ENCODE assay signal across 21 cellular contexts in the genomic region with DNA sequence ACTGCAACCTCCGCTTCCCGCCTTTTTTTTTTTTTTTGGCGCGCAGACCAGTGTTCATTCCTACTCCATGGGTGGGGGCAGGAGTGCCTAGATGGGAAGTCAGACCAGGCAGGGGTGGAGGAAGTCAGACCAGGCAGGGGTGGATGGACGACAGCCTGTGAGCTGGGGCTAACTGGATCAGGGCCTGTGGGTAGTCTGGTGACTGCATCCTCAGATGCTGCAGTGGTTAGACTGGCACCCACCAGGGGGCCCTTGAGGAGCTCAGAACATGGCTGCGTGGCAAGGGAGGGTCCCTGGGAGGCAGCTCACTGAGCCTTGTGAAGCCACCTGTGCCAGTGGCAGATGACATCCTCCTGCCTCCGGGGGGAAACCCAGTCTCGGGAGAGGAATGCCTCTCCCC. TPM values are rescaled to one million over a fixed set of nuclear protein-coding genes. Genes with fewer than 3 reads are reported as not detected.
DNase-seq lines count a peak whose midpoint lies in the region; ATAC-seq, FAIRE-seq and TF ChIP-seq lines count a peak whose summit lies in the region.
"Had no signal": no experiment of that assay in that cellular context is flagged by ENCODE, and none has a peak within 500 bp of the region (broad histone marks: within the 10 kb centered on the region; RNA-seq: fewer than 3 reads in every experiment).

No MANE protein-coding gene starts in this region.

- intact Hi-C loops in HepG2 (cut with micrococcal nuclease; ENCODE audit: unreplicated experiment), result no loop called here

- no peaks in the 10 kb centered on the region for H3K4me1 ChIP-seq in DND-41 (ENCODE audit: insufficient read depth, low read length)
- H3K4me1 ChIP-seq in GM23338 (ENCODE audit: insufficient read depth), result peaks cover 5% of the 10 kb centered on the region; the same call in 1 of the 2 replicates
- H3K4me1 ChIP-seq in RWPE2 (ENCODE audit: insufficient read depth, poor library complexity, severe bottlenecking), result peaks cover 9% of the 10 kb centered on the region
- no peaks in the 10 kb centered on the region for H3K4me1 ChIP-seq in HepG2 (ENCODE audit: insufficient read depth, low read length)
- H3K4me1 ChIP-seq in small intestine (ENCODE audit: control insufficient read depth in 2 of 2, insufficient read depth in 1 of 2, low read depth in 1 of 2, low read length in 1 of 2), result no peaks in the 10 kb centered on the region
- H3K4me1 ChIP-seq: Peyer's patch, spleen, tibial artery had no signal

- TF ChIP-seq POLR2A in HepG2 (IDR thresholded peaks at IDR 0.05; ENCODE audit: insufficient read depth in 1 of 2, low read depth in 2 of 2, low read length in 2 of 2), result no peak

- POLR2A ChIA-PET in HepG2 (lab: Yijun Ruan, JAX), result no interaction called here

- H3K4me2 ChIP-seq in DND-41 (ENCODE audit: insufficient read depth, low read length) (no peak overlapping the region), GM23338 (no peak overlapping the region), HepG2 (ENCODE audit: low read depth, low read length) (no peak overlapping the region)

- CTCF ChIA-PET in HepG2 (lab: Yijun Ruan, JAX; ENCODE audit: low intra/inter-chr PET ratio, low total read pairs), result no interaction called here

- no TSS peak for BruUV-seq in HepG2 (replicated peaks; lab: Mats Ljungman, UMichigan)

- H2AFZ ChIP-seq in DND-41 (ENCODE audit: low read depth, low read length) (no peak overlapping the region), GM23338 (no peak overlapping the region), HepG2 (ENCODE audit: low read length) (no peak overlapping the region)

- H3K79me2 ChIP-seq in DND-41 (ENCODE audit: insufficient read depth, low read length), result no peaks in the 10 kb centered on the region
- H3K79me2 ChIP-seq in GM23338 (replicated peaks; ENCODE audit: insufficient read depth), result no peaks in the 10 kb centered on the region
- H3K79me2 ChIP-seq in HepG2 (ENCODE audit: insufficient read depth, low read length), result no peaks in the 10 kb centered on the region

- peaks cover 11% of the 10 kb centered on the region for H3K4me1 Mint-ChIP-seq in GM23338
- H3K4me1 Mint-ChIP-seq: immature natural killer cell, natural killer cell had no signal

- peaks cover 5% of the 10 kb centered on the region for H3K27me3 Mint-ChIP-seq in GM23338 (ENCODE audit: insufficient read depth, low read depth, poor library complexity)
- H3K27me3 Mint-ChIP-seq: activated naive CD8-positive, alpha-beta T cell; brain had no signal

- 100% methylated on average over 4 of the region's 8 CpGs for WGBS in HepG2 (ENCODE audit: low lambda C conversion rate)
- WGBS in small intestine, 3 donors, result 83 to 87% (median 85%) methylated on average over 6 to 8 of the region's 8 CpGs

- no peak overlapping the region for H3K4me3 Mint-ChIP-seq in GM23338
- H3K4me3 Mint-ChIP-seq: activated naive CD8-positive, alpha-beta T cell; brain; HFFc6; immature natural killer cell; natural killer cell had no signal

- H3K36me3 ChIP-seq in DND-41 (ENCODE audit: insufficient read depth, low read length) (peaks cover 21% of the 10 kb centered on the region), GM23338 (ENCODE audit: insufficient read depth) (no peaks in the 10 kb centered on the region), RWPE2 (ENCODE audit: low read depth) (peaks cover 3% of the 10 kb centered on the region; the same call in 1 of the 2 replicates), HepG2 (replicated peaks in 1 of 2; ENCODE audit: control insufficient read depth in 1 of 2, insufficient read depth in 2 of 2, low read length in 2 of 2) (peaks cover 0 to 7% of the 10 kb centered on the region in 2 experiments; a peak in 2 of 5 replicates), small intestine (ENCODE audit: control insufficient read depth in 2 of 2, insufficient read depth in 2 of 2, low read length in 2 of 2) (peaks cover 9 to 10% of the 10 kb centered on the region in 2 donors)

- H3K27ac ChIP-seq in DND-41 (ENCODE audit: low read length) (no peak overlapping the region), GM23338 (ENCODE audit: low read depth) (no peak overlapping the region), RWPE2 (ENCODE audit: poor library complexity, severe bottlenecking) (peak overlapping the region; percentile 58), HepG2 (ENCODE audit: extremely low read length, insufficient read depth, low read length) (no peak overlapping the region), small intestine (ENCODE audit: low read depth in 1 of 2, low read length in 1 of 2) (no peak overlapping the region)
- H3K27ac ChIP-seq: esophagus muscularis mucosa, Peyer's patch, spleen, tibial artery had no signal

- TF ChIP-seq RAD21 in HepG2 (CRISPR knock-in tag; IDR thresholded peaks at IDR 0.05), result no peak

- ATAC-seq in DND-41 (ENCODE audit: insufficient read depth, low read depth), result peak; percentile 57
- peak; percentile 39 for ATAC-seq in GM23338
- no peak for ATAC-seq in RWPE2 (ENCODE audit: low read depth)
- ATAC-seq in HepG2, result peak; percentile 73
- ATAC-seq: natural killer cell had no signal

- H3K4me3 ChIP-seq in DND-41 (ENCODE audit: low read depth in 1 of 2, low read length in 2 of 2), result no peak overlapping the region
- H3K4me3 ChIP-seq in GM23338, result no peak overlapping the region
- H3K4me3 ChIP-seq in RWPE2 (ENCODE audit: severe bottlenecking), result no peak overlapping the region
- no peak overlapping the region for H3K4me3 ChIP-seq in HepG2 (replicated peaks in 1 of 3; ENCODE audit: insufficient read depth in 1 of 3, low read depth in 2 of 3, low read length in 3 of 3)
- no peak overlapping the region for H3K4me3 ChIP-seq in small intestine (ENCODE audit: low read depth in 1 of 2, low read length in 2 of 2)
- H3K4me3 ChIP-seq: esophagus muscularis mucosa, lung, Peyer's patch, spleen, tibial artery had no signal

- H3K27ac Mint-ChIP-seq in GM23338, result no peak overlapping the region
- H3K27ac Mint-ChIP-seq: activated naive CD8-positive, alpha-beta T cell; HFFc6; natural killer cell had no signal

- TF ChIP-seq EP300 in HepG2 (IDR thresholded peaks at IDR 0.05; ENCODE audit: low read depth in 2 of 2, low read length in 2 of 2) (no peak), HepG2 (CRISPR knock-in tag; IDR thresholded peaks at IDR 0.05; ENCODE audit: borderline replicate concordance) (no peak)

- H3K36me3 Mint-ChIP-seq in GM23338 (ENCODE audit: low read depth), result peaks cover 7% of the 10 kb centered on the region
- H3K36me3 Mint-ChIP-seq: natural killer cell had no signal

- H3K9ac ChIP-seq in DND-41 (ENCODE audit: low read depth, low read length) (no peak overlapping the region), HepG2 (ENCODE audit: insufficient read depth, low read depth, low read length) (no peak overlapping the region)

- peak; percentile 34 for DNase-seq in DND-41
- peak; percentile 17 for DNase-seq in GM23338 (ENCODE audit: low spot score)
- no peak for DNase-seq in RWPE2 (ENCODE audit: low spot score)
- no peak for DNase-seq in HepG2 (ENCODE audit: low spot score)
- DNase-seq in NCI-H2196 treated with DMSO at 0.1 percent for 48 hours (lab: John Stamatoyannopoulos, UW; ENCODE audit: unreplicated experiment), result no peak
- DNase-seq in small intestine, result no peak
- DNase-seq in stimulated activated CD4-positive, alpha-beta T cell treated with anti-CD3 and anti-CD28 coated beads, Interleukin-4, amount 100 ng/mL, for 4 hours, result no peak
- DNase-seq: activated CD4-positive, alpha-beta T cell treated with anti-CD3 and anti-CD28 coated beads, Interleukin-2, amount 50 U/mL, for 1 hour; activated T-cell treated with anti-CD3 and anti-CD28 coated beads, Interleukin-2, amount 50 U/mL, for 1 hour; HFFc6; immature natural killer cell; natural killer cell; NCI-H187 treated with DMSO at 0.1 percent for 48 hours; NCI-H526; Peyer's patch; spleen; tibial artery had no signal

- H3K9me3 ChIP-seq in DND-41 (ENCODE audit: insufficient read depth, low read length, severe bottlenecking), result no peaks in the 10 kb centered on the region
- no peaks in the 10 kb centered on the region for H3K9me3 ChIP-seq in RWPE2 (ENCODE audit: severe bottlenecking)
- H3K9me3 ChIP-seq in HepG2 (ENCODE audit: low read length), result no peaks in the 10 kb centered on the region
- H3K9me3 ChIP-seq in small intestine (ENCODE audit: control insufficient read depth, low read depth), result no peaks in the 10 kb centered on the region
- H3K9me3 ChIP-seq: esophagus muscularis mucosa, Peyer's patch, spleen, tibial artery had no signal

- H3K27me3 ChIP-seq in DND-41 (ENCODE audit: insufficient read depth, low read length, poor library complexity) (no peaks in the 10 kb centered on the region), GM23338 (ENCODE audit: insufficient read depth) (no peaks in the 10 kb centered on the region), RWPE2 (ENCODE audit: insufficient read depth, poor library complexity, severe bottlenecking) (no peaks in the 10 kb centered on the region), HepG2 (ENCODE audit: control insufficient read depth in 1 of 2, insufficient read depth in 2 of 2, low read length in 2 of 2) (no peaks in the 10 kb centered on the region), small intestine (ENCODE audit: control insufficient read depth in 2 of 2, insufficient read depth in 2 of 2, low read length in 2 of 2) (no peaks in the 10 kb centered on the region)
- H3K27me3 ChIP-seq: esophagus muscularis mucosa, Peyer's patch, spleen, tibial artery had no signal

- in situ Hi-C loops in HepG2 (cut with HindIII; ENCODE audit: extremely low pct_ligation_motif_present, low pct_unique_long_range_greater_than_20kb), result no loop called here

- no peaks in the 10 kb centered on the region for H3K9me2 ChIP-seq in GM23338 (ENCODE audit: insufficient read depth)

- no peaks in the 10 kb centered on the region for H3K9me3 Mint-ChIP-seq in GM23338
- H3K9me3 Mint-ChIP-seq: brain, HFFc6, immature natural killer cell, natural killer cell had no signal

- TF ChIP-seq CTCF in DND-41 (IDR thresholded peaks at IDR 0.05; ENCODE audit: borderline replicate concordance, extremely low read depth, low read length, poor library complexity, severe bottlenecking), result peak; percentile 28
- 0 out of 4 replicates have a peak, but pooled peaks of 1 of the 2 experiments have one; percentile 1 for TF ChIP-seq CTCF in GM23338 (conservative IDR thresholded peaks at IDR 0.05; ENCODE audit: low read depth in 2 of 2)
- peak; percentile 5 for TF ChIP-seq CTCF in RWPE2 (IDR thresholded peaks at IDR 0.05; ENCODE audit: poor library complexity, severe bottlenecking)
- no peak for TF ChIP-seq CTCF in HepG2 (CRISPR knock-in tag; IDR thresholded peaks at IDR 0.05)

- H4K20me1 ChIP-seq in DND-41 (ENCODE audit: insufficient read depth, low read length) (no peaks in the 10 kb centered on the region), GM23338 (replicated peaks; ENCODE audit: insufficient read depth) (peaks cover 3% of the 10 kb centered on the region; the same call in 1 of the 2 replicates), HepG2 (ENCODE audit: insufficient read depth, low read length) (no peaks in the 10 kb centered on the region)

- FAIRE-seq in HepG2 (lab: Jason Lieb, UNC) (no peak), small intestine (lab: Jason Lieb, UNC) (no peak)

- peaks cover 4% of the 10 kb centered on the region; the same call in 1 of the 2 replicates for H3F3A ChIP-seq in GM23338 (replicated peaks; ENCODE audit: low read depth)

RNA-seq across cellular contexts. Expression of a gene that starts 35.1 kb away (rescaled TPM):
- 50.4 and 55.1 TPM in 2 replicates for total RNA-seq in GM23338 (2014; rRNA removed; shearing (Covaris generic))
- 20.3 and 21.1 TPM in 2 replicates for polyA plus RNA-seq in GM23338 (2016; fragmentation: Nextera tagmentation; extraction: Ambion mirVana)
- 75.4 and 82.8 TPM in 2 replicates for total RNA-seq in HepG2 (2016; rRNA removed; fragmentation: Illumina TruSeq; extraction: Trizol)
- 10.8 and 11.6 TPM in 2 replicates for total RNA-seq in HepG2 (2016; cell fraction: cytosol; rRNA removed; fragmentation: Illumina TruSeq; extraction: Trizol; ENCODE audit: low read depth)
- total RNA-seq in HepG2 (2016; cell fraction: insoluble cytoplasmic fraction; rRNA removed; fragmentation: Illumina TruSeq; extraction: Trizol), result 76.4 and 82.4 TPM in 2 replicates
- total RNA-seq in HepG2 (2016; cell fraction: membrane; rRNA removed; fragmentation: Illumina TruSeq; extraction: Trizol), result 30.5 and 31.7 TPM in 2 replicates
- 28.9 and 35.4 TPM in 2 replicates for total RNA-seq in HepG2 (2016; cell fraction: nucleus; rRNA removed; fragmentation: Illumina TruSeq; extraction: Trizol)
- polyA plus RNA-seq in HepG2 (2011; rRNA removed), result 37.9 and 42.1 TPM in 2 replicates
- 35.9 and 39.4 TPM in 2 replicates for polyA plus RNA-seq in HepG2 (2011; cell fraction: cytosol; rRNA removed)
- 16.7 and 18.8 TPM in 2 replicates for polyA plus RNA-seq in HepG2 (2011; cell fraction: nucleus; rRNA removed)
- polyA plus RNA-seq in HepG2 (2012), result 40.0 and 42.3 TPM in 2 replicates
- 7.9 and 8.7 TPM in 2 replicates for polyA plus RNA-seq in HepG2 (2016; cell fraction: cytosol; fragmentation: Illumina TruSeq; extraction: Trizol; ENCODE audit: low read depth)
- polyA plus RNA-seq in HepG2 (2016; cell fraction: insoluble cytoplasmic fraction; fragmentation: Illumina TruSeq; extraction: Trizol; ENCODE audit: low read depth), result 67.9 and 72.1 TPM in 2 replicates
- polyA plus RNA-seq in HepG2 (2016; cell fraction: membrane; fragmentation: Illumina TruSeq; extraction: Trizol; ENCODE audit: low read depth), result 19.0 and 21.0 TPM in 2 replicates
- polyA plus RNA-seq in HepG2 (2016; cell fraction: nucleus; fragmentation: Illumina TruSeq; extraction: Trizol; ENCODE audit: insufficient read depth, low read depth), result 41.1 and 42.5 TPM in 2 replicates
- polyA minus RNA-seq in HepG2 (2011; rRNA and poly(A)+ RNA removed; ENCODE audit: low replicate concordance), result 32.8 and 41.8 TPM in 2 replicates
- polyA minus RNA-seq in HepG2 (2011; cell fraction: cytosol; rRNA and poly(A)+ RNA removed), result 15.1 and 15.4 TPM in 2 replicates
- 11.2 and 16.1 TPM in 2 replicates for polyA minus RNA-seq in HepG2 (2011; cell fraction: nucleus; rRNA and poly(A)+ RNA removed)
- 10 to 100 TPM; 24.0 to 45.1 (median 27.5) TPM for polyA plus RNA-seq in small intestine

RNA-seq across cellular contexts. Expression of a gene that starts 53.9 kb away (rescaled TPM):
- total RNA-seq in GM23338 (2014; rRNA removed; shearing (Covaris generic)), result 8.8 and 11.1 TPM in 2 replicates
- polyA plus RNA-seq in GM23338 (2016; fragmentation: Nextera tagmentation; extraction: Ambion mirVana) (27.0 and 27.6 TPM in 2 replicates), HepG2 (2011; rRNA removed) (12.3 and 12.7 TPM in 2 replicates), small intestine (10 to 100 TPM in 2 of 3 donors, 1 to 10 TPM in 1; 5.1 to 10.5 (median 10.3) TPM)
- total RNA-seq in HepG2 (2016; rRNA removed; fragmentation: Illumina TruSeq; extraction: Trizol), result 6.6 and 10.0 TPM in 2 replicates
- 24.4 and 39.4 TPM in 2 replicates for total RNA-seq in HepG2 (2016; cell fraction: cytosol; rRNA removed; fragmentation: Illumina TruSeq; extraction: Trizol; ENCODE audit: low read depth)
- 4.0 and 9.2 TPM in 2 replicates for total RNA-seq in HepG2 (2016; cell fraction: insoluble cytoplasmic fraction; rRNA removed; fragmentation: Illumina TruSeq; extraction: Trizol)
- 13.4 and 17.7 TPM in 2 replicates for total RNA-seq in HepG2 (2016; cell fraction: membrane; rRNA removed; fragmentation: Illumina TruSeq; extraction: Trizol)
- total RNA-seq in HepG2 (2016; cell fraction: nucleus; rRNA removed; fragmentation: Illumina TruSeq; extraction: Trizol), result 5.2 and 5.4 TPM in 2 replicates
- 13.0 and 16.9 TPM in 2 replicates for polyA plus RNA-seq in HepG2 (2011; cell fraction: cytosol; rRNA removed)
- 17.5 and 21.5 TPM in 2 replicates for polyA plus RNA-seq in HepG2 (2011; cell fraction: nucleus; rRNA removed)
- polyA plus RNA-seq in HepG2 (2012), result 5.9 and 10.3 TPM in 2 replicates
- polyA plus RNA-seq in HepG2 (2016; cell fraction: cytosol; fragmentation: Illumina TruSeq; extraction: Trizol; ENCODE audit: low read depth), result 47.2 and 50.8 TPM in 2 replicates
- polyA plus RNA-seq in HepG2 (2016; cell fraction: insoluble cytoplasmic fraction; fragmentation: Illumina TruSeq; extraction: Trizol; ENCODE audit: low read depth), result 5.5 and 7.2 TPM in 2 replicates
- 19.9 and 22.8 TPM in 2 replicates for polyA plus RNA-seq in HepG2 (2016; cell fraction: membrane; fragmentation: Illumina TruSeq; extraction: Trizol; ENCODE audit: low read depth)
- polyA plus RNA-seq in HepG2 (2016; cell fraction: nucleus; fragmentation: Illumina TruSeq; extraction: Trizol; ENCODE audit: insufficient read depth, low read depth), result 13.0 and 14.6 TPM in 2 replicates
- 6.5 and 10.9 TPM in 2 replicates for polyA minus RNA-seq in HepG2 (2011; rRNA and poly(A)+ RNA removed; ENCODE audit: low replicate concordance)
- 5.7 and 6.3 TPM in 2 replicates for polyA minus RNA-seq in HepG2 (2011; cell fraction: cytosol; rRNA and poly(A)+ RNA removed)
- 24.6 and 25.4 TPM in 2 replicates for polyA minus RNA-seq in HepG2 (2011; cell fraction: nucleus; rRNA and poly(A)+ RNA removed)

Comparison
In these comparisons a context has a peak if more than half of its experiments do, and no peak if none do; other contexts are left out.
1. DNase-seq: peak in DND-41 (single experiment) and GM23338 (single experiment); none in RWPE2 (single experiment), HepG2 (single experiment), NCI-H2196 treated with DMSO at 0.1 percent for 48 hours (single experiment), small intestine (single experiment) and stimulated activated CD4-positive, alpha-beta T cell treated with anti-CD3 and anti-CD28 coated beads, Interleukin-4, amount 100 ng/mL, for 4 hours (0 of 2).